1 cellular context compared by ENCODE assay signal in genomic region chr12:46071335-46071734, GRCh38.
TF ChIP-seq lines count a peak whose summit lies in the region.

No MANE protein-coding gene starts in this region.

TF ChIP-seq in GM12878, 131 proteins besides CTCF, POLR2A, EP300 and RAD21 (continued from another document):
- TF ChIP-seq E2F8 (IDR thresholded peaks at IDR 0.05; ENCODE audit: low read depth, partially characterized antibody) (no peak), YY1 (IDR thresholded peaks at IDR 0.05; ENCODE audit: low read depth, low read length) (no peak), GATAD2B (conservative IDR thresholded peaks at IDR 0.05; ENCODE audit: low read depth) (no peak), BRCA1 (IDR thresholded peaks at IDR 0.05; ENCODE audit: low read depth, low read length) (no peak), STAT3 (IDR thresholded peaks at IDR 0.05; ENCODE audit: low read depth, low read length) (no peak), ZBTB4 (CRISPR knock-in tag; IDR thresholded peaks at IDR 0.05) (no peak)
